ENCODE assay signal across 1 cellular context in the genomic region with DNA sequence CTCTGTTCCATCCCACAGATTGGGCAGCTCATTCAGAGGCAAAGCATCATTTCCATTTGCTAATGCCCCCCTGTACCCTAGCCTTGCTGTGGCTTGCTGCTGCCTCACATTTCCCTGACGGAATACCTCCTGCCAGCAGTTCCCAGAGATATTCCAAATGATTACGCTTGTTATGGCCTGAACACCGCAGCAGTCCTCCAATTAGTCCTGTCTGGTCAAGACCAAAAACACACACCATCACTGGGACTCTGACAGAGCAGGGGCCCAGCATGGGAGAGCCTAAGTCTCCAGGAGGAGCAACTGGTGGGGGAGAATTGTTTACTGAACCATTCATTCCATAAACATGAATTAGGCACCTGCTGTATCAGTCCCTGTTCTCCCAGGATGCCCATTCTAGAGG.
TF ChIP-seq lines count a peak whose summit lies in the region.

No MANE protein-coding gene starts in this region.

TF ChIP-seq in SK-N-SH treated with all-trans-retinoic acid at 6 μM for 48 hours, 23 proteins besides CTCF, POLR2A, EP300 and RAD21 (continued from another document):
- TF ChIP-seq, protein P1, sequence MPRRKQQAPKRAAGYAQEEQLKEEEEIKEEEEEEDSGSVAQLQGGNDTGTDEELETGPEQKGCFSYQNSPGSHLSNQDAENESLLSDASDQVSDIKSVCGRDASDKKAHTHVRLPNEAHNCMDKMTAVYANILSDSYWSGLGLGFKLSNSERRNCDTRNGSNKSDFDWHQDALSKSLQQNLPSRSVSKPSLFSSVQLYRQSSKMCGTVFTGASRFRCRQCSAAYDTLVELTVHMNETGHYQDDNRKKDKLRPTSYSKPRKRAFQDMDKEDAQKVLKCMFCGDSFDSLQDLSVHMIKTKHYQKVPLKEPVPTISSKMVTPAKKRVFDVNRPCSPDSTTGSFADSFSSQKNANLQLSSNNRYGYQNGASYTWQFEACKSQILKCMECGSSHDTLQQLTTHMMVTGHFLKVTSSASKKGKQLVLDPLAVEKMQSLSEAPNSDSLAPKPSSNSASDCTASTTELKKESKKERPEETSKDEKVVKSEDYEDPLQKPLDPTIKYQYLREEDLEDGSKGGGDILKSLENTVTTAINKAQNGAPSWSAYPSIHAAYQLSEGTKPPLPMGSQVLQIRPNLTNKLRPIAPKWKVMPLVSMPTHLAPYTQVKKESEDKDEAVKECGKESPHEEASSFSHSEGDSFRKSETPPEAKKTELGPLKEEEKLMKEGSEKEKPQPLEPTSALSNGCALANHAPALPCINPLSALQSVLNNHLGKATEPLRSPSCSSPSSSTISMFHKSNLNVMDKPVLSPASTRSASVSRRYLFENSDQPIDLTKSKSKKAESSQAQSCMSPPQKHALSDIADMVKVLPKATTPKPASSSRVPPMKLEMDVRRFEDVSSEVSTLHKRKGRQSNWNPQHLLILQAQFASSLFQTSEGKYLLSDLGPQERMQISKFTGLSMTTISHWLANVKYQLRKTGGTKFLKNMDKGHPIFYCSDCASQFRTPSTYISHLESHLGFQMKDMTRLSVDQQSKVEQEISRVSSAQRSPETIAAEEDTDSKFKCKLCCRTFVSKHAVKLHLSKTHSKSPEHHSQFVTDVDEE (CRISPR knock-in tag; IDR thresholded peaks at IDR 0.05), result no peak
- no peak for TF ChIP-seq ARNTL (CRISPR knock-in tag; IDR thresholded peaks at IDR 0.05; ENCODE audit: borderline replicate concordance, low read depth)
- no peak for TF ChIP-seq BACH2 (CRISPR knock-in tag; IDR thresholded peaks at IDR 0.05; ENCODE audit: borderline replicate concordance)
- TF ChIP-seq ZFP3 (CRISPR knock-in tag; IDR thresholded peaks at IDR 0.05), result no peak
